Comparison of ENCODE assay signal across 8 cellular contexts in genomic region chr11:64742940-64743590, GRCh38. TPM values are rescaled to one million over a fixed set of nuclear protein-coding genes. Genes with fewer than 3 reads are reported as not detected.
A peak's percentile ranks its signal among the peaks of the same experiment; 100 is the strongest.
DNase-seq lines count a peak whose midpoint lies in the region; ATAC-seq, FAIRE-seq and TF ChIP-seq lines count a peak whose summit lies in the region.

No MANE protein-coding gene starts in this region.

- H3K9me3 Mint-ChIP-seq in GM23338 (no peaks in the 10 kb centered on the region; the same call in 2 of the 3 replicates), type B pancreatic cell (no peaks in the 10 kb centered on the region)

- peak; percentile 20 for ATAC-seq in GM23338
- ATAC-seq in Panc1, result peak; percentile 73
- peak; percentile 79 to 86 (median 84) for ATAC-seq in pancreas

- no peaks in the 10 kb centered on the region for H3K79me2 ChIP-seq in GM23338 (replicated peaks; ENCODE audit: insufficient read depth)

- H3K4me3 Mint-ChIP-seq in GM23338, result peak overlapping the region; percentile 14; the same call in 1 of the 3 replicates
- no peak overlapping the region for H3K4me3 Mint-ChIP-seq in type B pancreatic cell

- peak overlapping the region; percentile 92 for H3K4me2 ChIP-seq in GM23338

- BruUV-seq in Panc1 (replicated peaks; lab: Mats Ljungman, UMichigan), result no TSS peak

- no peak overlapping the region for H3K27ac Mint-ChIP-seq in GM23338
- no peak overlapping the region for H3K27ac Mint-ChIP-seq in type B pancreatic cell

- in situ Hi-C loops in Panc1 (cut with HindIII; ENCODE audit: low pct_unique_long_range_greater_than_20kb, low sequenced_read_pairs), result no loop called here

- H3K27me3 ChIP-seq in GM23338 (ENCODE audit: insufficient read depth) (peaks cover 34% of the 10 kb centered on the region), Panc1 (ENCODE audit: control insufficient read depth, insufficient read depth, low read length) (no peaks in the 10 kb centered on the region), pancreas (peaks cover 0 to 16% (median 3%) of the 10 kb centered on the region in 4 donors)

- H3K4me3 ChIP-seq in GM23338 (peak overlapping the region; percentile 84), Panc1 (ENCODE audit: low read depth in 2 of 2, low read length in 2 of 2) (peak overlapping the region; percentile 43 to 61), pancreas (peak overlapping the region; percentile 25 to 61 (median 29))

- POLR2A ChIA-PET in Panc1 (lab: Charles Lee), result no interaction called here

- H3K4me1 ChIP-seq in GM23338 (ENCODE audit: insufficient read depth), result peaks cover 37% of the 10 kb centered on the region
- H3K4me1 ChIP-seq in Panc1 (ENCODE audit: control insufficient read depth, insufficient read depth, low read length), result peaks cover 13% of the 10 kb centered on the region
- H3K4me1 ChIP-seq in pancreas, result peaks cover 9 to 30% (median 26%) of the 10 kb centered on the region in 3 donors

- intact Hi-C loops in Panc1 (cut with micrococcal nuclease; ENCODE audit: unreplicated experiment) (no loop called here), head of caudate nucleus (cut with DNase I) (no loop called here), pancreas (cut with DNase I) (no loop called here)

- H3K36me3 Mint-ChIP-seq in GM23338 (ENCODE audit: low read depth) (peaks cover 23% of the 10 kb centered on the region), type B pancreatic cell (no peaks in the 10 kb centered on the region)

- H3K9me3 ChIP-seq in Panc1 (ENCODE audit: control insufficient read depth, insufficient read depth, low read depth, low read length) (no peaks in the 10 kb centered on the region), pancreas (no peaks in the 10 kb centered on the region)

- TF ChIP-seq CTCF in GM23338 (conservative IDR thresholded peaks at IDR 0.05; ENCODE audit: low read depth in 2 of 2) (peak; percentile 58 to 66), Panc1 (IDR thresholded peaks at IDR 0.05) (peak; percentile 91), pancreas (IDR thresholded peaks at IDR 0.05) (peak; percentile 83 to 92 (median 90)), type B pancreatic cell (conservative IDR thresholded peaks at IDR 0.05) (peak; percentile 96)

- H4K20me1 ChIP-seq in GM23338 (replicated peaks; ENCODE audit: insufficient read depth), result no peaks in the 10 kb centered on the region

- H3K9me2 ChIP-seq in GM23338 (ENCODE audit: insufficient read depth), result no peaks in the 10 kb centered on the region

- FAIRE-seq in pancreas (lab: Jason Lieb, UNC), result no peak

- H3K27ac ChIP-seq in GM23338 (ENCODE audit: low read depth) (no peak overlapping the region), Panc1 (ENCODE audit: low read length) (peak overlapping the region; percentile 68; the same call in 1 of the 2 replicates), pancreas (peak overlapping the region in 2 of 4 donors; percentile 18 to 33)

- CTCF ChIA-PET in Panc1 (lab: Charles Lee), result interaction anchor here (0.6 to 1.7 kb wide), 4 partner anchors 10 to 39 kb away, joined by 3 to 7 read pairs (median 5); partner anchors contain the start of genes PYGM and SF1

- peak overlapping the region; percentile 14; the same call in 1 of the 2 replicates for H2AFZ ChIP-seq in GM23338

- peaks cover 18% of the 10 kb centered on the region for H3F3A ChIP-seq in GM23338 (replicated peaks; ENCODE audit: low read depth)

- WGBS in pancreas, 2 donors, result 1% methylated on average over 48 to 53 of the region's 53 CpGs

- peak; percentile 90 for DNase-seq in AG08395 (ENCODE audit: low spot score)
- peak; percentile 70 for DNase-seq in GM23338 (ENCODE audit: low spot score)
- no peak for DNase-seq in Panc1 (ENCODE audit: low read depth, low spot score)
- peak; percentile 59 to 73 (median 63) for DNase-seq in activated naive CD4-positive, alpha-beta T cell (lab: John Stamatoyannopoulos, UW)
- DNase-seq in head of caudate nucleus, result peak in 37 of 42 donors; percentile 37 to 87 (median 66)
- peak; percentile 56 to 94 (median 77) for DNase-seq in pancreas
- no peak for DNase-seq in type B pancreatic cell (ENCODE audit: extremely low spot score, unreplicated experiment)
- DNase-seq in DMS114 treated with DMSO at 0.1 percent for 48 hours (lab: John Stamatoyannopoulos, UW; ENCODE audit: unreplicated experiment), result no peak

- H3K27me3 Mint-ChIP-seq in GM23338 (ENCODE audit: insufficient read depth, low read depth, poor library complexity), result peaks cover 39% of the 10 kb centered on the region
- peaks cover 67% of the 10 kb centered on the region for H3K27me3 Mint-ChIP-seq in type B pancreatic cell

- H3K4me1 Mint-ChIP-seq in GM23338, result peaks cover 37% of the 10 kb centered on the region
- peaks cover 9% of the 10 kb centered on the region for H3K4me1 Mint-ChIP-seq in type B pancreatic cell (ENCODE audit: unreplicated experiment)

- H3K36me3 ChIP-seq in GM23338 (ENCODE audit: insufficient read depth) (no peaks in the 10 kb centered on the region), Panc1 (ENCODE audit: control insufficient read depth, insufficient read depth, low read length) (no peaks in the 10 kb centered on the region; the same call in 1 of the 2 replicates), pancreas (no peaks in the 10 kb centered on the region)

TF ChIP-seq in GM23338, 12 proteins besides CTCF, POLR2A, EP300 and RAD21:
- TF ChIP-seq ETS1 (IDR thresholded peaks at IDR 0.05) (no peak), ZNF331 (CRISPR knock-in tag; IDR thresholded peaks at IDR 0.05; ENCODE audit: low read depth) (no peak), POLR2AphosphoS5 (IDR thresholded peaks at IDR 0.05; ENCODE audit: low read depth) (peak; percentile 61)

RNA-seq across cellular contexts. Expression of gene RASGRP2, which starts 0.9 kb away (rescaled TPM):
- 30.1 and 34.4 TPM in 2 replicates for total RNA-seq in GM23338 (2014; rRNA removed; shearing (Covaris generic))
- polyA plus RNA-seq in GM23338 (2016; fragmentation: Nextera tagmentation; extraction: Ambion mirVana) (50.4 and 60.5 TPM in 2 replicates), pancreas (10 to 100 TPM; 11.2 to 12.4 TPM)
- total RNA-seq in Panc1 (2021; ENCODE audit: unreplicated experiment) (3.7 TPM), pancreas (1 to 10 TPM in 5 of 6 donors, under 1 TPM in 1; 0.91 to 2.8 (median 2.2) TPM), type B pancreatic cell (ENCODE audit: low replicate concordance) (3.0 and 11.7 TPM in 2 replicates)
- 8.0 TPM for polyA plus RNA-seq in Panc1 (2012; ENCODE audit: insufficient read length)

RNA-seq across cellular contexts. Expression of gene PYGM, which starts 16.7 kb away (rescaled TPM):
- total RNA-seq in GM23338 (2014; rRNA removed; shearing (Covaris generic)), result 3.9 and 4.4 TPM in 2 replicates
- 1.5 and 2.8 TPM in 2 replicates for polyA plus RNA-seq in GM23338 (2016; fragmentation: Nextera tagmentation; extraction: Ambion mirVana)
- 0.39 TPM for total RNA-seq in Panc1 (2021; ENCODE audit: unreplicated experiment)
- 0.34 TPM for polyA plus RNA-seq in Panc1 (2012; ENCODE audit: insufficient read length)
- under 1 TPM; 0.19 to 0.55 (median 0.42) TPM for total RNA-seq in pancreas
- polyA plus RNA-seq in pancreas, result 1 to 10 TPM; 1.2 to 1.3 TPM
- total RNA-seq in type B pancreatic cell (ENCODE audit: low replicate concordance), result 2.0 and 239 TPM in 2 replicates

RNA-seq across cellular contexts. Expression of gene NRXN2, which starts 20.1 kb away (rescaled TPM):
- 17.0 and 22.1 TPM in 2 replicates for total RNA-seq in GM23338 (2014; rRNA removed; shearing (Covaris generic))
- polyA plus RNA-seq in GM23338 (2016; fragmentation: Nextera tagmentation; extraction: Ambion mirVana) (3.4 and 5.7 TPM in 2 replicates), pancreas (1 to 10 TPM in 1 of 2 donors, under 1 TPM in 1; 0.89 to 2.8 TPM)
- total RNA-seq in Panc1 (2021; ENCODE audit: unreplicated experiment) (0.15 TPM), pancreas (10 to 100 TPM in 1 of 6 donors, 1 to 10 TPM in 4, under 1 TPM in 1; 0.69 to 10.8 (median 2.2) TPM), type B pancreatic cell (ENCODE audit: low replicate concordance) (12.7 and 22.1 TPM in 2 replicates)
- polyA plus RNA-seq in Panc1 (2012; ENCODE audit: insufficient read length), result 0.29 TPM

RNA-seq across cellular contexts. Expression of gene SF1, which starts 35.3 kb away (rescaled TPM):
- 235 and 252 TPM in 2 replicates for total RNA-seq in GM23338 (2014; rRNA removed; shearing (Covaris generic))
- polyA plus RNA-seq in GM23338 (2016; fragmentation: Nextera tagmentation; extraction: Ambion mirVana) (76.9 and 82.9 TPM in 2 replicates), pancreas (100 to 1,000 TPM; 140 to 181 TPM)
- total RNA-seq in Panc1 (2021; ENCODE audit: unreplicated experiment) (360 TPM), pancreas (100 to 1,000 TPM in 5 of 6 donors, 10 to 100 TPM in 1; 99.8 to 153 (median 124) TPM), type B pancreatic cell (ENCODE audit: low replicate concordance) (315 and 450 TPM in 2 replicates)
- polyA plus RNA-seq in Panc1 (2012; ENCODE audit: insufficient read length), result 296 TPM

RNA-seq across cellular contexts. Expression of gene MAP4K2, which starts 59.9 kb away (rescaled TPM):
- 32.3 and 42.6 TPM in 2 replicates for total RNA-seq in GM23338 (2014; rRNA removed; shearing (Covaris generic))
- polyA plus RNA-seq in GM23338 (2016; fragmentation: Nextera tagmentation; extraction: Ambion mirVana) (9.9 and 11.2 TPM in 2 replicates), pancreas (10 to 100 TPM; 19.5 to 24.0 TPM)
- total RNA-seq in Panc1 (2021; ENCODE audit: unreplicated experiment) (46.4 TPM), pancreas (1 to 10 TPM; 6.1 to 8.6 (median 7.0) TPM), type B pancreatic cell (ENCODE audit: low replicate concordance) (8.6 and 20.2 TPM in 2 replicates)
- polyA plus RNA-seq in Panc1 (2012; ENCODE audit: insufficient read length), result 57.8 TPM

Comparison
In these comparisons a context has a peak if more than half of its experiments do, and no peak if none do; other contexts are left out.
1. DNase-seq: peak in AG08395 (single experiment), GM23338 (single experiment), activated naive CD4-positive, alpha-beta T cell (4 of 4), head of caudate nucleus (37 of 42) and pancreas (6 of 6); none in Panc1 (single experiment), type B pancreatic cell (single experiment) and DMS114 treated with DMSO at 0.1 percent for 48 hours (single experiment).
2. ATAC-seq: peak in every context shown above with its lines; median percentile 84 in pancreas; 73 in Panc1; 20 in GM23338.
3. H3K4me3 ChIP-seq: peak in every context shown above with its lines; median percentile 84 in GM23338; 52 in Panc1; 29 in pancreas.
4. Peak in every context shown above with its lines, with median percentiles within 50 percentile points of each other: CTCF ChIP-seq.